23 cellular contexts compared by ENCODE assay signal in the genomic region with DNA sequence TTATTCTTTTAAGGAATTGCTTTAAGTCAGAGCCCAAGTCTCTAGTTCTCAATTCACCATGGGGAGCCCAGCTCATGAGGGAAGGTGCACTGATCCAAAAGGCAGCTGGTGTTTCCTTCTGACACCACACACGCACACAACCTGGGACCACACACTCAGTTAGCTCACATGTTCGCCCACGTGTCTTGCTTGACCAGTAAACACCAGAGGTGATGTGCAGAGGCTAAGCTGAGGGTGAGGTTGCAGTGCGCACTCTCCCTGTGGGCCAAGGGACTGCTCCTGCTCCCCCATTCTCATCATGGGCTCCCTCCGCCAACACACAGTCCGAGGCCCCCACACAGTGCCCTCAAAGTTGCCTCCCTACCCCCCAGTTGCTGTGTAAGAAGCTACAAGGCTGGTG.
A peak's percentile ranks its signal among the peaks of the same experiment; 100 is the strongest.
DNase-seq lines count a peak whose midpoint lies in the region; TF ChIP-seq lines count a peak whose summit lies in the region.
"Had no signal": no experiment of that assay in that cellular context is flagged by ENCODE, and none has a peak within 500 bp of the region (broad histone marks: within the 10 kb centered on the region; RNA-seq: fewer than 3 reads in every experiment).

No MANE protein-coding gene starts in this region.

- H3K79me2 ChIP-seq in Karpas-422 (ENCODE audit: low read length) (no peaks in the 10 kb centered on the region), hepatocyte (no peaks in the 10 kb centered on the region), mesendoderm (ENCODE audit: control insufficient read depth, insufficient read depth, low read length) (no peaks in the 10 kb centered on the region)

- no peak overlapping the region for H3K4ac ChIP-seq in mesendoderm (ENCODE audit: low read depth, low read length)

- no peak overlapping the region for H2AK5ac ChIP-seq in mesendoderm (ENCODE audit: low read length)

- no peaks in the 10 kb centered on the region for H3K36me3 ChIP-seq in Karpas-422 (ENCODE audit: insufficient read depth, low read length)
- H3K36me3 ChIP-seq in hepatocyte (replicated peaks; ENCODE audit: insufficient read depth, low read depth) = no peaks in the 10 kb centered on the region
- no peaks in the 10 kb centered on the region for H3K36me3 ChIP-seq in suprapubic skin
- no peaks in the 10 kb centered on the region for H3K36me3 ChIP-seq in mesendoderm (ENCODE audit: control insufficient read depth, insufficient read depth, low read length)
- H3K36me3 ChIP-seq: uterus had no signal

- TF ChIP-seq POLR2A in suprapubic skin (IDR thresholded peaks at IDR 0.05) = no peak

- no peak overlapping the region for H2BK5ac ChIP-seq in mesendoderm (ENCODE audit: low read length)

- H3K27ac ChIP-seq in 22Rv1 (peak overlapping the region; percentile 72; the same call in 1 of the 2 replicates), Karpas-422 (ENCODE audit: low read length) (no peak overlapping the region), hepatocyte (peak overlapping the region; percentile 95), suprapubic skin (peak overlapping the region; percentile 74), mesendoderm (ENCODE audit: low read depth, low read length) (no peak overlapping the region)
- H3K27ac ChIP-seq: BLaER1 had no signal

- H3K23ac ChIP-seq in mesendoderm (ENCODE audit: low read length) = no peak overlapping the region

- H3K9me2 ChIP-seq in Karpas-422 (replicated peaks; ENCODE audit: insufficient read depth, low read length) (no peaks in the 10 kb centered on the region), hepatocyte (replicated peaks; ENCODE audit: insufficient read depth) (no peaks in the 10 kb centered on the region)

- H3K9me3 ChIP-seq in Karpas-422 (ENCODE audit: low read length) = no peaks in the 10 kb centered on the region
- H3K9me3 ChIP-seq in hepatocyte (ENCODE audit: low read depth) = no peaks in the 10 kb centered on the region
- no peaks in the 10 kb centered on the region for H3K9me3 ChIP-seq in suprapubic skin
- H3K9me3 ChIP-seq: BLaER1, uterus had no signal

- no peak overlapping the region for H4K8ac ChIP-seq in mesendoderm (ENCODE audit: low read depth, low read length)

- peak; percentile 21 for DNase-seq in Karpas-422
- no peak for DNase-seq in hepatocyte (ENCODE audit: low spot score)
- DNase-seq in suprapubic skin (ENCODE audit: low spot score in 2 of 2) = no peak
- DNase-seq in C1 segment of cervical spinal cord (lab: John Stamatoyannopoulos, UW) = no peak
- no peak for DNase-seq in T1000 (lab: John Stamatoyannopoulos, UW)
- no peak for DNase-seq in mesendoderm
- no peak for DNase-seq in SKM-1 treated with dmso at 0.1 percent for 144 hours (lab: John Stamatoyannopoulos, UW; ENCODE audit: unreplicated experiment)
- DNase-seq: activated CD4-positive, alpha-beta T cell treated with anti-CD3 and anti-CD28 coated beads, Interleukin-2, amount 10 ng/mL, durations not matched to agents 7 days and 5 days; activated naive CD4-positive, alpha-beta T cell treated with Interleukin-2 at 50 U/mL for 16 hours; activated T-cell treated with anti-CD3 and anti-CD28 coated beads, Interleukin-2, amount 50 U/mL, for 48 hours; cortex of kidney; DND-41; kidney; mammary epithelial cell; NCI-H1048; NCI-H187 treated with DMSO at 0.1 percent for 48 hours; NCI-H524 treated with DMSO at 0.1 percent for 48 hours; stimulated activated CD4-positive, alpha-beta T cell treated with anti-CD3 and anti-CD28 coated beads, Interleukin-4, amount 100 ng/mL, for 4 hours; stimulated activated naive CD4-positive, alpha-beta T cell treated with Interleukin-2 at 50 U/mL for 16 hours; T-helper 2 cell; uterus had no signal

- H3K56ac ChIP-seq in mesendoderm (ENCODE audit: low read length) = no peak overlapping the region

- H3K9ac ChIP-seq in Karpas-422 (ENCODE audit: low read length) (no peak overlapping the region), mesendoderm (ENCODE audit: low read length) (no peak overlapping the region)
- H3K9ac ChIP-seq: BLaER1 had no signal

- H2BK15ac ChIP-seq in mesendoderm (replicated peaks; ENCODE audit: low read depth) = no peak overlapping the region

- no peaks in the 10 kb centered on the region for H3K4me1 ChIP-seq in Karpas-422 (ENCODE audit: low read length)
- peaks cover 24% of the 10 kb centered on the region for H3K4me1 ChIP-seq in hepatocyte (ENCODE audit: insufficient read depth)
- peaks cover 40% of the 10 kb centered on the region for H3K4me1 ChIP-seq in suprapubic skin
- peaks cover 9% of the 10 kb centered on the region for H3K4me1 ChIP-seq in mesendoderm (ENCODE audit: control insufficient read depth, low read depth, low read length)
- H3K4me1 ChIP-seq: BLaER1, uterus had no signal

- H3K4me2 ChIP-seq in Karpas-422 (ENCODE audit: low read depth, low read length, poor library complexity, severe bottlenecking) (no peak overlapping the region), hepatocyte (peak overlapping the region; percentile 64), mesendoderm (ENCODE audit: low read length) (no peak overlapping the region)
- H3K4me2 ChIP-seq: BLaER1 had no signal

- H3K27me3 ChIP-seq in Karpas-422 (ENCODE audit: low read length) (no peaks in the 10 kb centered on the region), hepatocyte (no peaks in the 10 kb centered on the region), suprapubic skin (no peaks in the 10 kb centered on the region), mesendoderm (ENCODE audit: insufficient read depth, low read length, poor library complexity) (no peaks in the 10 kb centered on the region)
- H3K27me3 ChIP-seq: BLaER1, uterus had no signal

- no peaks in the 10 kb centered on the region for H4K20me1 ChIP-seq in Karpas-422 (ENCODE audit: insufficient read depth, low read depth, low read length)
- no peaks in the 10 kb centered on the region for H4K20me1 ChIP-seq in hepatocyte (ENCODE audit: insufficient read depth, poor library complexity, severe bottlenecking)
- H4K20me1 ChIP-seq: BLaER1 had no signal

- WGBS in hepatocyte (ENCODE audit: low lambda C conversion rate, missing lambda C conversion rate) = 89% methylated on average over 6 of the region's 6 CpGs
- 90% methylated on average over 6 of the region's 6 CpGs for WGBS in suprapubic skin
- WGBS in mesendoderm (ENCODE audit: extremely low coverage, insufficient coverage, low lambda C conversion rate) = no CpG with 5 or more reads among the region's 6 CpGs

- no peak overlapping the region for H2AFZ ChIP-seq in Karpas-422 (ENCODE audit: low read length)
- no peak overlapping the region for H2AFZ ChIP-seq in hepatocyte

- no peak overlapping the region for H3K18ac ChIP-seq in mesendoderm (ENCODE audit: low read length)

- no peak overlapping the region for H4K5ac ChIP-seq in mesendoderm (ENCODE audit: low read length)

- H2BK120ac ChIP-seq in mesendoderm (ENCODE audit: low read depth, low read length) = no peak overlapping the region

- no peak overlapping the region for H3K4me3 ChIP-seq in Karpas-422 (ENCODE audit: low read length)
- no peak overlapping the region for H3K4me3 ChIP-seq in hepatocyte
- no peak overlapping the region for H3K4me3 ChIP-seq in suprapubic skin
- no peak overlapping the region for H3K4me3 ChIP-seq in mesendoderm (ENCODE audit: low read length)
- H3K4me3 ChIP-seq: BLaER1, uterus had no signal

- H3K79me1 ChIP-seq in mesendoderm (ENCODE audit: low read length) = no peaks in the 10 kb centered on the region

- TF ChIP-seq EP300 in suprapubic skin (IDR thresholded peaks at IDR 0.05) = no peak

- no peak for TF ChIP-seq CTCF in 22Rv1 (IDR thresholded peaks at IDR 0.05)
- TF ChIP-seq CTCF in hepatocyte (IDR thresholded peaks at IDR 0.05; ENCODE audit: poor library complexity) = no peak
- TF ChIP-seq CTCF in suprapubic skin (IDR thresholded peaks at IDR 0.05) = no peak

Comparison
In these comparisons a context has a peak if more than half of its experiments do, and no peak if none do; other contexts are left out.
1. H3K27ac ChIP-seq: peak in 22Rv1 (single experiment), hepatocyte (single experiment) and suprapubic skin (single experiment); none in Karpas-422 (single experiment) and mesendoderm (single experiment).